Comparison of ENCODE assay signal across 1 cellular context in the genomic region with DNA sequence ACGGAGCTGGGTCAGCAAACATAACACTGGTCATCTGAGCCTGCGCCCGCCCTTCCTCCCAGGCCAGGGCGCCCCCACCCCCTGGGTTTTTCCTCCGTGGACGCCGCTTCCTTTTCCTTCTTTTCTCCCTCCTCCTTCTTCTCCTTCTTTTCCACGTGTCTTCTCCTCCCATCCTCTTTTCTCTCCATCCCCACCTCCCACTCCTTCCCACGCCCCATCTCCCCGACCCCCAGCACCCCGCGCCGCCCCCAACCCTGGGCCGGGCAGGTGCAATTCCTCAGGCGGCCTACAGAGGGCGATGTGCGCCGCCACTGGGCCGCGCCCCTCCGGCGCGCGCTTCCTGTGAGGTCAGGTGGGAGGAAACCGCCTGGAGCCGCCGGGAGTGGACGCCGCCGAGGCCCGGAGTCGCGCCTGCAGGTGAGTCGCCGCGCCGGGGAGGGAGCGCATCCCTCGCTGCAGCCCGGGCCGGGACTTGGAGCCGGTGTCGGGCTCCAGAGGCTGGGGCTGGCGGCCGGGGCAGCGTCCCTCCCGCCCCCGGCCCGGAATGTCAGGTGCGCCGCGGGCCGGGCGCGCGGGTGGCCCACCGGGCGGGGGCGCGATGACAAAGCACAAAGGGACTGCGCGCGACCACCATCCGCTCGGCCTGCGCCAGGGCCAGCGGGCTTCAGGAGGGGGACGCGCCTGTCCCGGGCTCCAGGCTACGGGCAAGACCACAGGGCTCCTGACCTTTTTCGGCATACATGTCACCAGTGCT.
TF ChIP-seq lines count a peak whose summit lies in the region.

A gene with protein sequence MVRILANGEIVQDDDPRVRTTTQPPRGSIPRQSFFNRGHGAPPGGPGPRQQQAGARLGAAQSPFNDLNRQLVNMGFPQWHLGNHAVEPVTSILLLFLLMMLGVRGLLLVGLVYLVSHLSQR (plus strand): TSS at position 351 of the 754 bp plus-strand sequence. CDS start 1,497 bp downstream, outside the sequence.

TF ChIP-seq in HEK293, 187 proteins besides CTCF, POLR2A, EP300 and RAD21 (continued from another document):
- TF ChIP-seq, protein P1, sequence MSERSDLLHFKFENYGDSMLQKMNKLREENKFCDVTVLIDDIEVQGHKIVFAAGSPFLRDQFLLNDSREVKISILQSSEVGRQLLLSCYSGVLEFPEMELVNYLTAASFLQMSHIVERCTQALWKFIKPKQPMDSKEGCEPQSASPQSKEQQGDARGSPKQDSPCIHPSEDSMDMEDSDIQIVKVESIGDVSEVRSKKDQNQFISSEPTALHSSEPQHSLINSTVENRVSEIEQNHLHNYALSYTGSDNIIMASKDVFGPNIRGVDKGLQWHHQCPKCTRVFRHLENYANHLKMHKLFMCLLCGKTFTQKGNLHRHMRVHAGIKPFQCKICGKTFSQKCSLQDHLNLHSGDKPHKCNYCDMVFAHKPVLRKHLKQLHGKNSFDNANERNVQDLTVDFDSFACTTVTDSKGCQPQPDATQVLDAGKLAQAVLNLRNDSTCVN (tag by site-specific recombination; optimal IDR thresholded peaks at IDR 0.05): peak; percentile 92
- TF ChIP-seq, protein P2, sequence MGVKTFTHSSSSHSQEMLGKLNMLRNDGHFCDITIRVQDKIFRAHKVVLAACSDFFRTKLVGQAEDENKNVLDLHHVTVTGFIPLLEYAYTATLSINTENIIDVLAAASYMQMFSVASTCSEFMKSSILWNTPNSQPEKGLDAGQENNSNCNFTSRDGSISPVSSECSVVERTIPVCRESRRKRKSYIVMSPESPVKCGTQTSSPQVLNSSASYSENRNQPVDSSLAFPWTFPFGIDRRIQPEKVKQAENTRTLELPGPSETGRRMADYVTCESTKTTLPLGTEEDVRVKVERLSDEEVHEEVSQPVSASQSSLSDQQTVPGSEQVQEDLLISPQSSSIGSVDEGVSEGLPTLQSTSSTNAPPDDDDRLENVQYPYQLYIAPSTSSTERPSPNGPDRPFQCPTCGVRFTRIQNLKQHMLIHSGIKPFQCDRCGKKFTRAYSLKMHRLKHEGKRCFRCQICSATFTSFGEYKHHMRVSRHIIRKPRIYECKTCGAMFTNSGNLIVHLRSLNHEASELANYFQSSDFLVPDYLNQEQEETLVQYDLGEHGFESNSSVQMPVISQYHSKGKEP (tag by site-specific recombination; IDR thresholded peaks at IDR 0.05): no peak
- TF ChIP-seq ZNF366 (tag by site-specific recombination; conservative IDR thresholded peaks at IDR 0.05) (peak; percentile 76), SP7 (tag by site-specific recombination; IDR thresholded peaks at IDR 0.05) (peak; percentile 61), ZNF792 (tag by site-specific recombination; IDR thresholded peaks at IDR 0.05) (no peak), FEZF1 (tag by site-specific recombination; IDR thresholded peaks at IDR 0.05) (no peak), ZBTB48 (tag by site-specific recombination; IDR thresholded peaks at IDR 0.05) (0 out of 2 replicates have a peak, but pooled peaks have one; percentile 38), YY1 (tag by site-specific recombination; IDR thresholded peaks at IDR 0.05) (no peak), ZNF23 (tag by site-specific recombination; IDR thresholded peaks at IDR 0.05; ENCODE audit: borderline replicate concordance) (no peak), ZNF777 (tag by site-specific recombination; IDR thresholded peaks at IDR 0.05; ENCODE audit: borderline replicate concordance) (no peak), ZNF433 (tag by site-specific recombination; IDR thresholded peaks at IDR 0.05; ENCODE audit: low read depth) (no peak), KLF10 (tag by site-specific recombination; IDR thresholded peaks at IDR 0.05) (peak; percentile 77), ZXDB (tag by site-specific recombination; IDR thresholded peaks at IDR 0.05) (peak; percentile 68), ZNF558 (tag by site-specific recombination; IDR thresholded peaks at IDR 0.05) (no peak), ZSCAN30 (tag by site-specific recombination; IDR thresholded peaks at IDR 0.05) (peak; percentile 55; the same call in 1 of the 2 replicates), ZNF426 (tag by site-specific recombination; IDR thresholded peaks at IDR 0.05) (no peak), ZNF239 (tag by site-specific recombination; IDR thresholded peaks at IDR 0.05) (no peak), ZNF184 (tag by site-specific recombination; IDR thresholded peaks at IDR 0.05) (no peak), ZNF776 (tag by site-specific recombination; IDR thresholded peaks at IDR 0.05; ENCODE audit: borderline replicate concordance) (no peak), EGR2 (tag by site-specific recombination; IDR thresholded peaks at IDR 0.05; ENCODE audit: low read depth) (peak; percentile 96), ZNF747 (tag by site-specific recombination; IDR thresholded peaks at IDR 0.05) (no peak), ZNF112 (tag by site-specific recombination; IDR thresholded peaks at IDR 0.05) (no peak), ZNF76 (tag by site-specific recombination; IDR thresholded peaks at IDR 0.05; ENCODE audit: borderline replicate concordance, low read depth) (peak; percentile 42), ZNF174 (tag by site-specific recombination; IDR thresholded peaks at IDR 0.05) (no peak), ZNF521 (tag by site-specific recombination; IDR thresholded peaks at IDR 0.05) (no peak)
- TF ChIP-seq, protein P3, sequence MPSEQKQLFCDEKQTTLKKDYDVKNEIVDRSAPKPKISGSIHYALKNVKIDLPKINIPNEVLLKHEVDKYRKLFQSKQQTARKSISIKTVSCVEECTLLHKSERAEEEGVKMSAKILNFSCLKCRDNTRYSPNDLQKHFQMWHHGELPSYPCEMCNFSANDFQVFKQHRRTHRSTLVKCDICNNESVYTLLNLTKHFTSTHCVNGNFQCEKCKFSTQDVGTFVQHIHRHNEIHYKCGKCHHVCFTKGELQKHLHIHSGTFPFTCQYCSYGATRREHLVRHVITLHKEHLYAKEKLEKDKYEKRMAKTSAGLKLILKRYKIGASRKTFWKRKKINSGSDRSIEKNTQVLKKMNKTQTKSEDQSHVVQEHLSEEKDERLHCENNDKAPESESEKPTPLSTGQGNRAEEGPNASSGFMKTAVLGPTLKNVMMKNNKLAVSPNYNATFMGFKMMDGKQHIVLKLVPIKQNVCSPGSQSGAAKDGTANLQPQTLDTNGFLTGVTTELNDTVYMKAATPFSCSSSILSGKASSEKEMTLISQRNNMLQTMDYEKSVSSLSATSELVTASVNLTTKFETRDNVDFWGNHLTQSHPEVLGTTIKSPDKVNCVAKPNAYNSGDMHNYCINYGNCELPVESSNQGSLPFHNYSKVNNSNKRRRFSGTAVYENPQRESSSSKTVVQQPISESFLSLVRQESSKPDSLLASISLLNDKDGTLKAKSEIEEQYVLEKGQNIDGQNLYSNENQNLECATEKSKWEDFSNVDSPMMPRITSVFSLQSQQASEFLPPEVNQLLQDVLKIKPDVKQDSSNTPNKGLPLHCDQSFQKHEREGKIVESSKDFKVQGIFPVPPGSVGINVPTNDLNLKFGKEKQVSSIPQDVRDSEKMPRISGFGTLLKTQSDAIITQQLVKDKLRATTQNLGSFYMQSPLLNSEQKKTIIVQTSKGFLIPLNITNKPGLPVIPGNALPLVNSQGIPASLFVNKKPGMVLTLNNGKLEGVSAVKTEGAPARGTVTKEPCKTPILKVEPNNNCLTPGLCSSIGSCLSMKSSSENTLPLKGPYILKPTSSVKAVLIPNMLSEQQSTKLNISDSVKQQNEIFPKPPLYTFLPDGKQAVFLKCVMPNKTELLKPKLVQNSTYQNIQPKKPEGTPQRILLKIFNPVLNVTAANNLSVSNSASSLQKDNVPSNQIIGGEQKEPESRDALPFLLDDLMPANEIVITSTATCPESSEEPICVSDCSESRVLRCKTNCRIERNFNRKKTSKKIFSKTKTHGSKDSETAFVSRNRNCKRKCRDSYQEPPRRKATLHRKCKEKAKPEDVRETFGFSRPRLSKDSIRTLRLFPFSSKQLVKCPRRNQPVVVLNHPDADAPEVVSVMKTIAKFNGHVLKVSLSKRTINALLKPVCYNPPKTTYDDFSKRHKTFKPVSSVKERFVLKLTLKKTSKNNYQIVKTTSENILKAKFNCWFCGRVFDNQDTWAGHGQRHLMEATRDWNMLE (tag by site-specific recombination; conservative IDR thresholded peaks at IDR 0.05; ENCODE audit: low read depth): 0 out of 2 replicates have a peak, but pooled peaks have one; percentile 25
- TF ChIP-seq, protein P4, sequence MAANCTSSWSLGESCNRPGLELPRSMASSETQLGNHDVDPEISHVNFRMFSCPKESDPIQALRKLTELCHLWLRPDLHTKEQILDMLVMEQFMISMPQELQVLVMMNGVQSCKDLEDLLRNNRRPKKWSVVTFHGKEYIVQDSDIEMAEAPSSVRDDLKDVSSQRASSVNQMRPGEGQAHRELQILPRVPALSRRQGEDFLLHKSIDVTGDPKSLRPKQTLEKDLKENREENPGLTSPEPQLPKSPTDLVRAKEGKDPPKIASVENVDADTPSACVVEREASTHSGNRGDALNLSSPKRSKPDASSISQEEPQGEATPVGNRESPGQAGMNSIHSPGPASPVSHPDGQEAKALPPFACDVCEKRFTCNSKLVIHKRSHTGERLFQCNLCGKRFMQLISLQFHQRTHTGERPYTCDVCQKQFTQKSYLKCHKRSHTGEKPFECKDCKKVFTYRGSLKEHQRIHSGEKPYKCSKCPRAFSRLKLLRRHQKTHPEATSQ (tag by site-specific recombination; IDR thresholded peaks at IDR 0.05): no peak
- TF ChIP-seq, protein P5, sequence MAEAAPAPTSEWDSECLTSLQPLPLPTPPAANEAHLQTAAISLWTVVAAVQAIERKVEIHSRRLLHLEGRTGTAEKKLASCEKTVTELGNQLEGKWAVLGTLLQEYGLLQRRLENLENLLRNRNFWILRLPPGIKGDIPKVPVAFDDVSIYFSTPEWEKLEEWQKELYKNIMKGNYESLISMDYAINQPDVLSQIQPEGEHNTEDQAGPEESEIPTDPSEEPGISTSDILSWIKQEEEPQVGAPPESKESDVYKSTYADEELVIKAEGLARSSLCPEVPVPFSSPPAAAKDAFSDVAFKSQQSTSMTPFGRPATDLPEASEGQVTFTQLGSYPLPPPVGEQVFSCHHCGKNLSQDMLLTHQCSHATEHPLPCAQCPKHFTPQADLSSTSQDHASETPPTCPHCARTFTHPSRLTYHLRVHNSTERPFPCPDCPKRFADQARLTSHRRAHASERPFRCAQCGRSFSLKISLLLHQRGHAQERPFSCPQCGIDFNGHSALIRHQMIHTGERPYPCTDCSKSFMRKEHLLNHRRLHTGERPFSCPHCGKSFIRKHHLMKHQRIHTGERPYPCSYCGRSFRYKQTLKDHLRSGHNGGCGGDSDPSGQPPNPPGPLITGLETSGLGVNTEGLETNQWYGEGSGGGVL (tag by site-specific recombination; IDR thresholded peaks at IDR 0.05): no peak
TF ChIP-seq in HEK293: peak in this region for 48.
